21 cellular contexts compared by ENCODE assay signal in the genomic region with DNA sequence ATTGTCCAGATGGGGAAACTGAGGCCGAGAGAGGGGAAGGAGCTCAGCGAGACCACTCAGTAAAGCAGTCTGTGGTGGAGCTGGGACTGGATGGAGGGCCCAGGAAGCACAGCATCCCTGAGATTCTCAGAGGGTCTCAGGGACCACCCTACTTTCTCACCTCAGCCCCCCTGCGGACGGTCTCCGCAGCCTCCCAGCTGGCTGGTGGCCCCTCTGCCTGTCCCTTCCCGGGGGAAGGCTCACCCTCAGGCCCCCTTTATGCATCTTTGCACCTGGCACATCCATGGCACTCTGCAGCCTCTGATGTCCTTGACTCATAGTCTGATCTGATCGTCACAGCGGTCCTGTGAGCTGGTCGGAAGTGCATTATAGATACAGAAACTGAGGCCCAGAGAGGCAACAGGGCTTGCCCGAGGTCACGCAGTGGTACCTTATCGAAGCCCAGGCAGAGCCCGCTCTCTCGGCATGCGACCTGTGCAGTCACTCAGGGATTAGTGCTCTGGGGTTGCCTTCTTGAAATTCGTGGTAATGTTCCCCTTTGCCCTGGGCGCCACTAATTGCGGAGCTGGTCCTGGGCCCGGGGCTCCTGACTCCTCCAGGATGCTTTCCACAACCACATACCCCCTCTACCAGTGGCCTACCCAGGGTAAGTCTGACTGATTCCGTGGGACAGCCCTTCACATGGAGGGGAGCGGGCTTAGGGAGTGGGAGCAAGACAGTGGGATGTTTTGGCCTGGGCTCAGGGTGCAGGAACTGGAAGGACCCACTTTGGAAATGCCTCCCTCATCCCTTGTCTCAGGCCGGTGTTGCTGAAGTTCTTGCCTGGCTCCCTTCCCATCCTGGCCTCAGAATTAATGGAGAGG. TPM values are rescaled to one million over a fixed set of nuclear protein-coding genes. Genes with fewer than 3 reads are reported as not detected.
DNase-seq lines count a peak whose midpoint lies in the region; ATAC-seq, FAIRE-seq and TF ChIP-seq lines count a peak whose summit lies in the region.
"Had no signal": no experiment of that assay in that cellular context is flagged by ENCODE, and none has a peak within 500 bp of the region (broad histone marks: within the 10 kb centered on the region; RNA-seq: fewer than 3 reads in every experiment).

No MANE protein-coding gene starts in this region.

- H3K9me3 ChIP-seq in cardiac muscle cell (ENCODE audit: low read depth), result no peaks in the 10 kb centered on the region
- no peaks in the 10 kb centered on the region for H3K9me3 ChIP-seq in right atrium auricular region
- no peaks in the 10 kb centered on the region for H3K9me3 ChIP-seq in HepG2 (ENCODE audit: low read length)
- no peaks in the 10 kb centered on the region for H3K9me3 ChIP-seq in tibial nerve

- no peaks in the 10 kb centered on the region for H3K9me3 Mint-ChIP-seq in natural killer cell
- H3K9me3 Mint-ChIP-seq: CD4-positive, CD25-positive, alpha-beta regulatory T cell had no signal

- H3K27ac ChIP-seq in cardiac muscle cell, result peak overlapping the region; percentile 5
- no peak overlapping the region for H3K27ac ChIP-seq in right atrium auricular region
- peak overlapping the region; percentile 98 for H3K27ac ChIP-seq in cingulate gyrus (ENCODE audit: low read depth, low read length)
- H3K27ac ChIP-seq in HepG2 (ENCODE audit: extremely low read length, insufficient read depth, low read length), result no peak overlapping the region
- peak overlapping the region in 3 of 4 donors; percentile 63 to 96 (median 89) for H3K27ac ChIP-seq in tibial nerve
- H3K27ac ChIP-seq: GM23248, HL-60 had no signal

- H3K36me3 Mint-ChIP-seq in natural killer cell, result no peaks in the 10 kb centered on the region
- H3K36me3 Mint-ChIP-seq: CD4-positive, CD25-positive, alpha-beta regulatory T cell had no signal

- no peak for TF ChIP-seq RAD21 in HepG2 (CRISPR knock-in tag; IDR thresholded peaks at IDR 0.05)

- intact Hi-C loops in HepG2 (cut with micrococcal nuclease; ENCODE audit: unreplicated experiment), result no loop called here
- intact Hi-C loops in natural killer cell (cut with micrococcal nuclease), result no loop called here

- POLR2A ChIA-PET in HepG2 (lab: Yijun Ruan, JAX), result interaction anchor here (1.2 kb wide), 1 partner anchor 9 kb away, joined by 6 read pairs; no protein-coding TSS in a partner anchor

- H2AFZ ChIP-seq in HepG2 (ENCODE audit: low read length), result no peak overlapping the region
- H2AFZ ChIP-seq: GM23248 had no signal

- no peak for TF ChIP-seq POLR2A in HepG2 (IDR thresholded peaks at IDR 0.05; ENCODE audit: insufficient read depth in 1 of 2, low read depth in 2 of 2, low read length in 2 of 2)
- TF ChIP-seq POLR2A in tibial nerve (IDR thresholded peaks at IDR 0.05), result no peak

- no peak for DNase-seq in cardiac muscle cell (ENCODE audit: low read depth in 1 of 2, low spot score in 1 of 2)
- DNase-seq in right atrium auricular region (ENCODE audit: low spot score), result no peak
- DNase-seq in HepG2 (ENCODE audit: low spot score), result no peak
- DNase-seq in tibial nerve (ENCODE audit: low spot score in 2 of 2), result no peak
- no peak for DNase-seq in activated CD4-positive, alpha-beta T cell treated with anti-CD3 and anti-CD28 coated beads, Interleukin-2, amount 50 U/mL, for 1 hour
- DNase-seq in UCSD-AML1 (lab: John Stamatoyannopoulos, UW; ENCODE audit: unreplicated experiment), result no peak
- DNase-seq in natural killer cell, result no peak
- DNase-seq: CD4-positive, CD25-positive, alpha-beta regulatory T cell; DMS79; GM23248; NCI-H1048; NCI-H226; NCI-H69; NK-92 treated with Interleukin-12 subunit alpha and Interleukin-12 subunit beta, amount 100 ng/mL, for 24 hours; PC-3 had no signal

- CTCF ChIA-PET in HepG2 (lab: Yijun Ruan, JAX; ENCODE audit: low intra/inter-chr PET ratio, low total read pairs), result no interaction called here

- H3K9ac ChIP-seq in HepG2 (ENCODE audit: insufficient read depth, low read depth, low read length), result 0 out of 2 replicates have a peak overlapping the region, but pooled peaks have one; percentile 2
- H3K9ac ChIP-seq: GM23248 had no signal

- H3K4me1 Mint-ChIP-seq in natural killer cell, result no peaks in the 10 kb centered on the region
- H3K4me1 Mint-ChIP-seq: CD4-positive, CD25-positive, alpha-beta regulatory T cell had no signal

- H3K4me3 ChIP-seq in cardiac muscle cell (no peak overlapping the region), right atrium auricular region (no peak overlapping the region), HepG2 (replicated peaks in 1 of 3; ENCODE audit: insufficient read depth in 1 of 3, low read depth in 2 of 3, low read length in 3 of 3) (peak overlapping the region in 1 of 3 experiments; percentile 36; a peak in 2 of 6 replicates), tibial nerve (no peak overlapping the region)
- H3K4me3 ChIP-seq: GM23248 had no signal

- in situ Hi-C loops in HepG2 (cut with HindIII; ENCODE audit: extremely low pct_ligation_motif_present, low pct_unique_long_range_greater_than_20kb), result no loop called here

- H3K4me1 ChIP-seq in cardiac muscle cell (ENCODE audit: low read depth), result peaks cover 12% of the 10 kb centered on the region
- peaks cover 0 to 17% of the 10 kb centered on the region in 2 donors for H3K4me1 ChIP-seq in right atrium auricular region
- H3K4me1 ChIP-seq in HepG2 (ENCODE audit: insufficient read depth, low read length), result peaks cover 35% of the 10 kb centered on the region
- H3K4me1 ChIP-seq in tibial nerve, result peaks cover 0 to 46% (median 27%) of the 10 kb centered on the region in 4 donors

- H4K20me1 ChIP-seq in HepG2 (ENCODE audit: insufficient read depth, low read length), result no peaks in the 10 kb centered on the region

- BruUV-seq in HepG2 (replicated peaks; lab: Mats Ljungman, UMichigan), result no TSS peak

- H3K27me3 Mint-ChIP-seq in natural killer cell (ENCODE audit: low read depth in 2 of 2), result no peaks in the 10 kb centered on the region

- H3K4me3 Mint-ChIP-seq in natural killer cell, result no peak overlapping the region
- H3K4me3 Mint-ChIP-seq: CD4-positive, CD25-positive, alpha-beta regulatory T cell had no signal

- ATAC-seq in HepG2, result peak; percentile 56
- no peak for ATAC-seq in natural killer cell
- ATAC-seq: PC-3 had no signal

- WGBS in HepG2 (ENCODE audit: low lambda C conversion rate), result 49% methylated on average over 18 of the region's 22 CpGs
- 72 to 79% methylated on average over 19 to 20 of the region's 22 CpGs for WGBS in tibial nerve, 2 donors

- no peaks in the 10 kb centered on the region for H3K27me3 ChIP-seq in cardiac muscle cell
- no peaks in the 10 kb centered on the region for H3K27me3 ChIP-seq in right atrium auricular region
- H3K27me3 ChIP-seq in HepG2 (ENCODE audit: control insufficient read depth in 1 of 2, insufficient read depth in 2 of 2, low read length in 2 of 2), result peaks cover 1 to 25% of the 10 kb centered on the region in 2 experiments; a peak in 3 of 5 replicates
- H3K27me3 ChIP-seq in tibial nerve, result no peaks in the 10 kb centered on the region

- H3K79me2 ChIP-seq in HepG2 (ENCODE audit: insufficient read depth, low read length), result no peaks in the 10 kb centered on the region

- H3K4me2 ChIP-seq in HepG2 (ENCODE audit: low read depth, low read length), result peak overlapping the region; percentile 78

- TF ChIP-seq EP300 in HepG2 (IDR thresholded peaks at IDR 0.05; ENCODE audit: low read depth in 2 of 2, low read length in 2 of 2) (no peak), HepG2 (CRISPR knock-in tag; IDR thresholded peaks at IDR 0.05; ENCODE audit: borderline replicate concordance) (no peak), tibial nerve (IDR thresholded peaks at IDR 0.05) (no peak)

- H3K36me3 ChIP-seq in cardiac muscle cell, result no peaks in the 10 kb centered on the region
- H3K36me3 ChIP-seq in right atrium auricular region, result no peaks in the 10 kb centered on the region
- H3K36me3 ChIP-seq in HepG2 (replicated peaks in 1 of 2; ENCODE audit: control insufficient read depth in 1 of 2, insufficient read depth in 2 of 2, low read length in 2 of 2), result no peaks in the 10 kb centered on the region
- no peaks in the 10 kb centered on the region for H3K36me3 ChIP-seq in tibial nerve

- no peak overlapping the region for H3K27ac Mint-ChIP-seq in natural killer cell
- H3K27ac Mint-ChIP-seq: CD4-positive, CD25-positive, alpha-beta regulatory T cell had no signal

- no peak for TF ChIP-seq CTCF in cardiac muscle cell (IDR thresholded peaks at IDR 0.05; ENCODE audit: low read depth, low read length)
- TF ChIP-seq CTCF in right atrium auricular region (IDR thresholded peaks at IDR 0.05), result no peak
- TF ChIP-seq CTCF in HepG2 (CRISPR knock-in tag; IDR thresholded peaks at IDR 0.05), result no peak
- TF ChIP-seq CTCF in tibial nerve (IDR thresholded peaks at IDR 0.05), result no peak
- no peak for TF ChIP-seq CTCF in natural killer cell (IDR thresholded peaks at IDR 0.05)

- peak; percentile 62 for FAIRE-seq in HepG2 (lab: Jason Lieb, UNC)
- FAIRE-seq: A204.1, G401.6, GM12891, GM19239 had no signal

RNA-seq across cellular contexts. Expression of a gene that starts 24.4 kb away (rescaled TPM):
- total RNA-seq in cardiac muscle cell, result 23.1 and 23.4 TPM in 2 replicates
- 8.2 and 8.8 TPM in 2 replicates for polyA plus RNA-seq in cardiac muscle cell
- 1 to 10 TPM; 4.4 to 7.2 TPM for total RNA-seq in right atrium auricular region
- total RNA-seq in HepG2 (2016; rRNA removed; fragmentation: Illumina TruSeq; extraction: Trizol), result 89.3 and 97.5 TPM in 2 replicates
- 15.7 and 17.7 TPM in 2 replicates for total RNA-seq in HepG2 (2016; cell fraction: cytosol; rRNA removed; fragmentation: Illumina TruSeq; extraction: Trizol; ENCODE audit: low read depth)
- 82.8 and 83.9 TPM in 2 replicates for total RNA-seq in HepG2 (2016; cell fraction: insoluble cytoplasmic fraction; rRNA removed; fragmentation: Illumina TruSeq; extraction: Trizol)
- 46.0 and 48.9 TPM in 2 replicates for total RNA-seq in HepG2 (2016; cell fraction: membrane; rRNA removed; fragmentation: Illumina TruSeq; extraction: Trizol)
- total RNA-seq in HepG2 (2016; cell fraction: nucleus; rRNA removed; fragmentation: Illumina TruSeq; extraction: Trizol), result 51.3 and 59.0 TPM in 2 replicates
- polyA plus RNA-seq in HepG2 (2011; rRNA removed), result 28.0 and 31.2 TPM in 2 replicates
- polyA plus RNA-seq in HepG2 (2011; cell fraction: cytosol; rRNA removed), result 25.5 and 31.3 TPM in 2 replicates
- 29.4 and 36.0 TPM in 2 replicates for polyA plus RNA-seq in HepG2 (2011; cell fraction: nucleus; rRNA removed)
- polyA plus RNA-seq in HepG2 (2012), result 23.1 and 41.4 TPM in 2 replicates
- 7.9 and 9.3 TPM in 2 replicates for polyA plus RNA-seq in HepG2 (2016; cell fraction: cytosol; fragmentation: Illumina TruSeq; extraction: Trizol; ENCODE audit: low read depth)
- 69.1 and 77.3 TPM in 2 replicates for polyA plus RNA-seq in HepG2 (2016; cell fraction: insoluble cytoplasmic fraction; fragmentation: Illumina TruSeq; extraction: Trizol; ENCODE audit: low read depth)
- 22.4 and 25.9 TPM in 2 replicates for polyA plus RNA-seq in HepG2 (2016; cell fraction: membrane; fragmentation: Illumina TruSeq; extraction: Trizol; ENCODE audit: low read depth)
- 62.4 and 65.5 TPM in 2 replicates for polyA plus RNA-seq in HepG2 (2016; cell fraction: nucleus; fragmentation: Illumina TruSeq; extraction: Trizol; ENCODE audit: insufficient read depth, low read depth)
- 2.3 and 38.5 TPM in 2 replicates for polyA minus RNA-seq in HepG2 (2011; rRNA and poly(A)+ RNA removed; ENCODE audit: low replicate concordance)
- 25.4 and 28.4 TPM in 2 replicates for polyA minus RNA-seq in HepG2 (2011; cell fraction: cytosol; rRNA and poly(A)+ RNA removed)
- 25.7 and 25.9 TPM in 2 replicates for polyA minus RNA-seq in HepG2 (2011; cell fraction: nucleus; rRNA and poly(A)+ RNA removed)
- 1 to 10 TPM; 2.7 to 6.9 (median 4.1) TPM for total RNA-seq in tibial nerve
- total RNA-seq in natural killer cell, result 100 to 1,000 TPM in 2 of 3 donors, 10 to 100 TPM in 1; 81.4 to 121 (median 102) TPM

Comparison
In these comparisons a context has a peak if more than half of its experiments do, and no peak if none do; other contexts are left out.
1. H3K27ac ChIP-seq: peak in cardiac muscle cell (single experiment), cingulate gyrus (single experiment) and tibial nerve (3 of 4); none in right atrium auricular region (0 of 2) and HepG2 (single experiment).